35 cellular contexts compared by ENCODE assay signal in the genomic region with DNA sequence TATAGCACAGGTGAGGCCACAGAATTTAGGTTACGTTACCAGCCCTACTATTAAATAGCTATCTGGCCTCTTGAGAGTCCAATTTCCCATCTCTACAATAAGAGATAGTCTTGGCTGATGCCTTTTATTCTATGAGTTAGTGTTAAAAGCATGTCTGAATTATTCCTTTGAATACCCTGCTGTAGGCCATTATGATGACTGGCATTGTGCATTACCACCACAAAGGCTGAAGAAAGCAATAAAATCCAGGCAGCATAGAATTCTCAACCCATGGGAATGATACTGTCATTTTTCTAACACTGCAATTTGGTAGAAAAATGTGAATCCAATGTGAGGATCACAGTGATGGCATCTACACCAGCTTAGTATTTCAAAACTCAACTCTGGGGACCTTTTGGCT. TPM values are rescaled to one million over a fixed set of nuclear protein-coding genes. Genes with fewer than 3 reads are reported as not detected.
"Had no signal": no experiment of that assay in that cellular context is flagged by ENCODE, and none has a peak within 500 bp of the region (broad histone marks: within the 10 kb centered on the region; RNA-seq: fewer than 3 reads in every experiment).

No MANE protein-coding gene starts in this region.

- H3K27me3 ChIP-seq: ascending aorta, body of pancreas, brain microvascular endothelial cell had no signal

- DNase-seq: activated CD4-positive, alpha-beta memory T cell treated with anti-CD3 and anti-CD28 coated beads, Interleukin-2, amount 10 ng/mL, durations not matched to agents 7 days and 5 days; activated CD4-positive, alpha-beta T cell treated with anti-CD3 and anti-CD28 coated beads for 1 hour; activated CD4-positive, alpha-beta T cell treated with anti-CD3 and anti-CD28 coated beads for 36 hours; activated CD4-positive, alpha-beta T cell treated with anti-CD3 and anti-CD28 coated beads for 48 hours; activated CD4-positive, alpha-beta T cell treated with anti-CD3 and anti-CD28 coated beads, Interleukin-2, amount 10 ng/mL, durations not matched to agents 7 days and 5 days; activated CD4-positive, alpha-beta T cell treated with anti-CD3 and anti-CD28 coated beads, Interleukin-2, amount 50 U/mL, for 48 hours; activated CD4-positive, CD25-positive, alpha-beta regulatory T cell; activated CD8-positive, alpha-beta memory T cell treated with anti-CD3 and anti-CD28 coated beads for 24 hours; activated CD8-positive, alpha-beta memory T cell treated with anti-CD3 and anti-CD28 coated beads, Interleukin-2, amount 10 ng/mL, durations not matched to agents 7 days and 5 days; activated CD8-positive, alpha-beta memory T cell treated with anti-CD3 and anti-CD28 coated beads, Interleukin-2, amount 50 U/mL, for 48 hours; activated CD8-positive, alpha-beta T cell treated with anti-CD3 and anti-CD28 coated beads, Interleukin-2, amount 10 ng/mL, durations not matched to agents 7 days and 5 days; activated effector memory CD4-positive, alpha-beta T cell treated with Interleukin-2 at 50 U/mL for 16 hours; activated gamma-delta T cell; activated naive CD4-positive, alpha-beta T cell treated with anti-CD3 and anti-CD28 coated beads, Interleukin-2, amount 10 ng/mL, durations not matched to agents 7 days and 5 days; activated naive CD4-positive, alpha-beta T cell treated with Interleukin-2 at 50 U/mL for 16 hours; activated naive CD8-positive, alpha-beta T cell treated with anti-CD3 and anti-CD28 coated beads, Interleukin-2, amount 10 ng/mL, durations not matched to agents 7 days and 5 days; activated naive CD8-positive, alpha-beta T cell treated with anti-CD3 and anti-CD28 coated beads, Interleukin-2, amount 50 U/mL, for 24 hours; activated T-cell treated with anti-CD3 and anti-CD28 coated beads, Interleukin-2, amount 50 U/mL, for 24 hours; activated T-cell treated with anti-CD3 and anti-CD28 coated beads, Interleukin-2, amount 50 U/mL, for 48 hours; amygdala; anterior cingulate cortex; body of pancreas; brain microvascular endothelial cell; central memory CD4-positive, alpha-beta T cell; T-helper 2 cell; T-helper 9 cell; WERI-Rb-1 had no signal

- H3K4me3 ChIP-seq: ascending aorta, body of pancreas, breast epithelium, coronary artery had no signal

- H3K27ac ChIP-seq: ascending aorta, body of pancreas, brain microvascular endothelial cell, breast epithelium, coronary artery, WERI-Rb-1 had no signal

- H3K36me3 ChIP-seq: ascending aorta, brain microvascular endothelial cell, breast epithelium, WERI-Rb-1 had no signal

- ATAC-seq: activated CD4-positive, alpha-beta T cell treated with anti-CD3 and anti-CD28 coated beads for 36 hours; activated CD4-positive, CD25-positive, alpha-beta regulatory T cell treated with anti-CD3 and anti-CD28 coated beads, Interleukin-2, amount 50 U/mL, for 24 hours; activated CD8-positive, alpha-beta memory T cell treated with anti-CD3 and anti-CD28 coated beads, Interleukin-2, amount 10 ng/mL, durations not matched to agents 7 days and 5 days; activated CD8-positive, alpha-beta T cell treated with anti-CD3 and anti-CD28 coated beads, Interleukin-2, amount 10 ng/mL, durations not matched to agents 7 days and 5 days; activated naive CD8-positive, alpha-beta T cell treated with anti-CD3 and anti-CD28 coated beads, Interleukin-2, amount 50 U/mL, for 24 hours; body of pancreas; WTC11 had no signal

- H3K9me3 ChIP-seq: ascending aorta, body of pancreas, breast epithelium had no signal

RNA-seq across cellular contexts. Expression of gene OTC, which starts 51.4 kb away (rescaled TPM):
- total RNA-seq: activated CD4-positive, alpha-beta memory T cell treated with anti-CD3 and anti-CD28 coated beads, Interleukin-2, amount 10 ng/mL, durations not matched to agents 7 days and 5 days; activated CD4-positive, alpha-beta T cell treated with anti-CD3 and anti-CD28 coated beads for 36 hours; activated CD4-positive, alpha-beta T cell treated with anti-CD3 and anti-CD28 coated beads, Interleukin-2, amount 10 ng/mL, durations not matched to agents 7 days and 5 days; activated CD8-positive, alpha-beta memory T cell treated with anti-CD3 and anti-CD28 coated beads, Interleukin-2, amount 10 ng/mL, durations not matched to agents 7 days and 5 days; activated CD8-positive, alpha-beta T cell treated with anti-CD3 and anti-CD28 coated beads, Interleukin-2, amount 10 ng/mL, durations not matched to agents 7 days and 5 days; activated naive CD8-positive, alpha-beta T cell treated with anti-CD3 and anti-CD28 coated beads, Interleukin-2, amount 10 ng/mL, durations not matched to agents 7 days and 5 days; activated T-helper 2 cell treated with anti-CD3 and anti-CD28 coated beads, Interferon-gamma antibody, Interleukin-2, Interleukin-4, amounts not matched to agents 10 μg/mL and 5 μg/mL and 100 μg/mL, durations not matched to agents 14 hours and 24 hours and 36 hours; cardiac septum; cerebellum; WTC11 had no signal
